2 cellular contexts compared by ENCODE assay signal in the genomic region with DNA sequence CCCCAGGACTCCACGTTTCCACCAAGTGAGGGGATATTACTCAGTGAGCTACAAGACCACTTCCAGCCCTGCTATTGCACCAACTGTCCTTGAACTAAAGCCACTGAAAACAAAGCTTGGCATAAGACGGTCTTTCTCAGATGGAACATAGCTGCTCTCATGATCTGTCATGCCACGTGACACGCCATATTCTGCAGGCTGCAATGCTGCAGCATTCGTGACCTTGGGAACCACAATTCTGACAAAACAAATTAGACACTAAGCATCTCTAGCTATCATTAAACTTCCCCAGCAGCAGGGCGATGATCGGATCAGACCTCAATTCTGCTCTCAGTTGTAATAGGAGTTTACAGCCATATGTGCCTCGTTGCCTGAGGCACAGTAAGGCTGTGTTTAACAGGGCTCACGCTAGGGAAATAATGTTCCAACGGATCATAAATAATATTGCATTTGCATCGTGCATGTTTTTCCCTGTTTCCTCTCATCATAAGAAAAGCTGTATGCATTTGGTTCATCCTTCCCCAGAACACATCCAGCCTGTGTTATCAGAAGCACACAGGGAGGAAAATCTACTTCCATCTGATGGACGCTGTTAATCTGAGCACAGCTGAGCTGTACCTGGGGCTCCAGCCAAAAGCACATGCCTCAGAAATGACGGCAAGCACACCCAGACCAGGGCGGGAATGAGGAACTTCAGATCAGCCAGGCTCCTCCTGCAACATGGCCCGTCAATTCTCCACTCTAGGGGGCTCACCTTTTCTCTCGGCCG.
TF ChIP-seq lines count a peak whose summit lies in the region.

No MANE protein-coding gene starts in this region.

TF ChIP-seq in H1, 55 proteins besides CTCF, POLR2A, EP300 and RAD21:
- TF ChIP-seq, protein P1, sequence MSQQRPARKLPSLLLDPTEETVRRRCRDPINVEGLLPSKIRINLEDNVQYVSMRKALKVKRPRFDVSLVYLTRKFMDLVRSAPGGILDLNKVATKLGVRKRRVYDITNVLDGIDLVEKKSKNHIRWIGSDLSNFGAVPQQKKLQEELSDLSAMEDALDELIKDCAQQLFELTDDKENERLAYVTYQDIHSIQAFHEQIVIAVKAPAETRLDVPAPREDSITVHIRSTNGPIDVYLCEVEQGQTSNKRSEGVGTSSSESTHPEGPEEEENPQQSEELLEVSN (IDR thresholded peaks at IDR 0.05) = peak; percentile 73
- TF ChIP-seq CHD1 (IDR thresholded peaks at IDR 0.05; ENCODE audit: low read depth, low read length) (no peak), KDM4A (IDR thresholded peaks at IDR 0.05; ENCODE audit: low read depth, low read length, severe bottlenecking) (no peak)

TF ChIP-seq in WTC11, 78 proteins besides CTCF, POLR2A, EP300 and RAD21:
- no peak for TF ChIP-seq NR3C1 (CRISPR knock-in tag; conservative IDR thresholded peaks at IDR 0.05; ENCODE audit: low read depth)
- TF ChIP-seq, protein P2, sequence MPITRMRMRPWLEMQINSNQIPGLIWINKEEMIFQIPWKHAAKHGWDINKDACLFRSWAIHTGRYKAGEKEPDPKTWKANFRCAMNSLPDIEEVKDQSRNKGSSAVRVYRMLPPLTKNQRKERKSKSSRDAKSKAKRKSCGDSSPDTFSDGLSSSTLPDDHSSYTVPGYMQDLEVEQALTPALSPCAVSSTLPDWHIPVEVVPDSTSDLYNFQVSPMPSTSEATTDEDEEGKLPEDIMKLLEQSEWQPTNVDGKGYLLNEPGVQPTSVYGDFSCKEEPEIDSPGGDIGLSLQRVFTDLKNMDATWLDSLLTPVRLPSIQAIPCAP (CRISPR knock-in tag; IDR thresholded peaks at IDR 0.05) = no peak
- no peak for TF ChIP-seq ELF4 (CRISPR knock-in tag; IDR thresholded peaks at IDR 0.05; ENCODE audit: low read depth)
- TF ChIP-seq, protein P3, sequence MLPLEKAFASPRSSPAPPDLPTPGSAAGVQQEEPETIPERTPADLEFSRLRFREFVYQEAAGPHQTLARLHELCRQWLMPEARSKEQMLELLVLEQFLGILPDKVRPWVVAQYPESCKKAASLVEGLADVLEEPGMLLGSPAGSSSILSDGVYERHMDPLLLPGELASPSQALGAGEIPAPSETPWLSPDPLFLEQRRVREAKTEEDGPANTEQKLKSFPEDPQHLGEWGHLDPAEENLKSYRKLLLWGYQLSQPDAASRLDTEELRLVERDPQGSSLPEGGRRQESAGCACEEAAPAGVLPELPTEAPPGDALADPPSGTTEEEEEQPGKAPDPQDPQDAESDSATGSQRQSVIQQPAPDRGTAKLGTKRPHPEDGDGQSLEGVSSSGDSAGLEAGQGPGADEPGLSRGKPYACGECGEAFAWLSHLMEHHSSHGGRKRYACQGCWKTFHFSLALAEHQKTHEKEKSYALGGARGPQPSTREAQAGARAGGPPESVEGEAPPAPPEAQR (CRISPR knock-in tag; IDR thresholded peaks at IDR 0.05) = no peak
- TF ChIP-seq, protein P4, sequence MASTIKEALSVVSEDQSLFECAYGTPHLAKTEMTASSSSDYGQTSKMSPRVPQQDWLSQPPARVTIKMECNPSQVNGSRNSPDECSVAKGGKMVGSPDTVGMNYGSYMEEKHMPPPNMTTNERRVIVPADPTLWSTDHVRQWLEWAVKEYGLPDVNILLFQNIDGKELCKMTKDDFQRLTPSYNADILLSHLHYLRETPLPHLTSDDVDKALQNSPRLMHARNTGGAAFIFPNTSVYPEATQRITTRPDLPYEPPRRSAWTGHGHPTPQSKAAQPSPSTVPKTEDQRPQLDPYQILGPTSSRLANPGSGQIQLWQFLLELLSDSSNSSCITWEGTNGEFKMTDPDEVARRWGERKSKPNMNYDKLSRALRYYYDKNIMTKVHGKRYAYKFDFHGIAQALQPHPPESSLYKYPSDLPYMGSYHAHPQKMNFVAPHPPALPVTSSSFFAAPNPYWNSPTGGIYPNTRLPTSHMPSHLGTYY (CRISPR knock-in tag; IDR thresholded peaks at IDR 0.05) = no peak
- no peak for TF ChIP-seq ZNF219 (CRISPR knock-in tag; IDR thresholded peaks at IDR 0.05; ENCODE audit: borderline replicate concordance)
- no peak for TF ChIP-seq SMAD4 (CRISPR knock-in tag; IDR thresholded peaks at IDR 0.05)
- no peak for TF ChIP-seq RELA (CRISPR knock-in tag; IDR thresholded peaks at IDR 0.05; ENCODE audit: borderline replicate concordance)
- TF ChIP-seq, protein P5, sequence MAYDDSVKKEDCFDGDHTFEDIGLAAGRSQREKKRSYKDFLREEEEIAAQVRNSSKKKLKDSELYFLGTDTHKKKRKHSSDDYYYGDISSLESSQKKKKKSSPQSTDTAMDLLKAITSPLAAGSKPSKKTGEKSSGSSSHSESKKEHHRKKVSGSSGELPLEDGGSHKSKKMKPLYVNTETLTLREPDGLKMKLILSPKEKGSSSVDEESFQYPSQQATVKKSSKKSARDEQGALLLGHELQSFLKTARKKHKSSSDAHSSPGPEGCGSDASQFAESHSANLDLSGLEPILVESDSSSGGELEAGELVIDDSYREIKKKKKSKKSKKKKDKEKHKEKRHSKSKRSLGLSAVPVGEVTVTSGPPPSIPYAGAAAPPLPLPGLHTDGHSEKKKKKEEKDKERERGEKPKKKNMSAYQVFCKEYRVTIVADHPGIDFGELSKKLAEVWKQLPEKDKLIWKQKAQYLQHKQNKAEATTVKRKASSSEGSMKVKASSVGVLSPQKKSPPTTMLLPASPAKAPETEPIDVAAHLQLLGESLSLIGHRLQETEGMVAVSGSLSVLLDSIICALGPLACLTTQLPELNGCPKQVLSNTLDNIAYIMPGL (CRISPR knock-in tag; IDR thresholded peaks at IDR 0.05) = no peak
- TF ChIP-seq ATF1 (CRISPR knock-in tag; IDR thresholded peaks at IDR 0.05) = no peak
- TF ChIP-seq FOXP1 (CRISPR knock-in tag; IDR thresholded peaks at IDR 0.05; ENCODE audit: borderline replicate concordance) = no peak
- no peak for TF ChIP-seq FOXK1 (CRISPR knock-in tag; IDR thresholded peaks at IDR 0.05)
- no peak for TF ChIP-seq ZNF317 (CRISPR knock-in tag; IDR thresholded peaks at IDR 0.05; ENCODE audit: borderline replicate concordance, low read depth)
- TF ChIP-seq, protein P6, sequence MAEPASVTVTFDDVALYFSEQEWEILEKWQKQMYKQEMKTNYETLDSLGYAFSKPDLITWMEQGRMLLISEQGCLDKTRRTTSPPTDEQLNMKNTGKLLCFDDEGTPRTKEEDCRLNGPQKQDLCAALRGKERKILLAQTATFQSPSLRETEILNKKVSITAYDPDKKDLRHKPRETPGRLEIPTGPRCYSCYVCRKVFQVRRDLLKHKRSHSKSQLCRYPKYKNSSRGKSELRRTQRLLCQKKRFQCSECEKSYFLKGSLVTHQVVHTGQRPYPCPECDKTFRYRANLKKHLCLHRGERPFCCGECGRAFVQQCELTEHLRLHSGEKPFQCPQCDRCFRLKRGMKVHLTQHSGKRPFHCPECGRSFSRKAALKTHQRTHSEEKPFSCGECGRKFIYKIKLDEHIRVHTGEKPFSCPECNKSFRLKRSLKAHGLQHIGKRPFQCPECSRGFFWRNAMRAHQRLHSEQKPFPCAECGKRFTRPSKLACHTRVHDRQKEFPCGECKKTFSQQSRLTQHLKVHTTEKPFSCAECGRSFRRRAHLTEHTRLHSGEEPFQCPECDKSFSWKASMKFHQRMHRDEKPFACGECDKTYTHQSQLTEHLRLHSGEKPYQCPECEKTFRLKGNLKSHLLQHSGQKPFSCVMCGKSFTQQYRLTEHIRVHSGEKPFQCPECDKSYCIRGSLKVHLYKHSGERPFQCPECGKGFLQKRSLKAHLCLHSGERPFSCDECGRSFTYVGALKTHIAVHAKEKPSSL (CRISPR knock-in tag; conservative IDR thresholded peaks at IDR 0.05) = no peak
- no peak for TF ChIP-seq RORB (CRISPR knock-in tag; IDR thresholded peaks at IDR 0.05)
- no peak for TF ChIP-seq NR1H2 (CRISPR knock-in tag; IDR thresholded peaks at IDR 0.05)
- no peak for TF ChIP-seq ZNF263 (CRISPR knock-in tag; IDR thresholded peaks at IDR 0.05; ENCODE audit: low read depth)
- no peak for TF ChIP-seq EMX1 (CRISPR knock-in tag; IDR thresholded peaks at IDR 0.05)
- no peak for TF ChIP-seq ZNF138 (CRISPR knock-in tag; conservative IDR thresholded peaks at IDR 0.05)
